Comparison of ENCODE assay signal across 14 cellular contexts in genomic region chr1:23600283-23600682, GRCh38. TPM values are rescaled to one million over a fixed set of nuclear protein-coding genes. Genes with fewer than 3 reads are reported as not detected.
A peak's percentile ranks its signal among the peaks of the same experiment; 100 is the strongest.
DNase-seq lines count a peak whose midpoint lies in the region; ATAC-seq and TF ChIP-seq lines count a peak whose summit lies in the region.
"Had no signal": no experiment of that assay in that cellular context is flagged by ENCODE, and none has a peak within 500 bp of the region (broad histone marks: within the 10 kb centered on the region; RNA-seq: fewer than 3 reads in every experiment).

No MANE protein-coding gene starts in this region.

- H3K4me2 ChIP-seq in H9 (ENCODE audit: insufficient read depth, insufficient read length, low read length) = no peak overlapping the region

- H3K36me3 Mint-ChIP-seq in activated CD8-positive, alpha-beta memory T cell treated with anti-CD3 and anti-CD28 coated beads, Interleukin-2, amount 10 ng/mL, durations not matched to agents 7 days and 5 days = no peaks in the 10 kb centered on the region
- no peaks in the 10 kb centered on the region for H3K36me3 Mint-ChIP-seq in H9 (ENCODE audit: insufficient read depth in 1 of 3, low read depth in 3 of 3)
- no peaks in the 10 kb centered on the region for H3K36me3 Mint-ChIP-seq in activated naive CD8-positive, alpha-beta T cell treated with anti-CD3 and anti-CD28 coated beads, Interleukin-2, amount 50 U/mL, for 24 hours (ENCODE audit: low read depth)
- H3K36me3 Mint-ChIP-seq in stimulated activated memory B cell treated with anti-CD40 and anti-IgM and Interleukin-4, amounts not matched to agents 10 μg/mL and 1 μg/mL and 100 μg/mL, for 72 hours = no peaks in the 10 kb centered on the region

- no peaks in the 10 kb centered on the region for H4K20me1 ChIP-seq in H9 (ENCODE audit: control insufficient read depth, insufficient read depth, insufficient read length)

- H3K18ac ChIP-seq in H9 (ENCODE audit: insufficient read length, low read depth, low read length) = no peak overlapping the region

- H2AFZ ChIP-seq in H9 (ENCODE audit: low read length) = no peak overlapping the region

- H3K79me1 ChIP-seq in H9 (ENCODE audit: insufficient read depth, low read depth, low read length, poor library complexity, severe bottlenecking) = no peaks in the 10 kb centered on the region

- H4K8ac ChIP-seq in H9 (replicated peaks; ENCODE audit: insufficient read length, low read depth, low read length) = no peak overlapping the region

- no peak overlapping the region for H4K91ac ChIP-seq in H9 (ENCODE audit: insufficient read length, low read depth, low read length)

- H3K79me2 ChIP-seq in H9 (ENCODE audit: insufficient read depth, low read length) = no peaks in the 10 kb centered on the region

- H3K56ac ChIP-seq in H9 (ENCODE audit: insufficient read length, low read depth, low read length) = no peak overlapping the region

- CTCF ChIA-PET in activated CD8-positive, alpha-beta memory T cell treated with anti-CD3 and anti-CD28 coated beads, Interleukin-2, amount 10 ng/mL, durations not matched to agents 7 days and 5 days (lab: Charles Lee) = interaction anchor here (1.1 to 6.6 kb wide), 13 partner anchors 9 to 103 kb away, joined by 3 to 87 read pairs (median 6); partner anchors contain the start of gene ID3

- H2BK12ac ChIP-seq in H9 (ENCODE audit: insufficient read length, low read depth, low read length) = no peak overlapping the region

- H3K4ac ChIP-seq in H9 (ENCODE audit: low read depth, low read length) = no peak overlapping the region

- H2BK20ac ChIP-seq in H9 (ENCODE audit: low read depth, low read length, poor library complexity, severe bottlenecking) = no peak overlapping the region

- H3K14ac ChIP-seq in H9 (ENCODE audit: insufficient read depth, low read length) = peak overlapping the region; percentile 43; the same call in 1 of the 2 replicates

- H2BK120ac ChIP-seq in H9 (ENCODE audit: low read depth, low read length, poor library complexity, severe bottlenecking) = no peak overlapping the region

- H3K9ac ChIP-seq in H9 (ENCODE audit: extremely low read depth, insufficient read length, low read length) = no peak overlapping the region

- H4K5ac ChIP-seq in H9 (ENCODE audit: insufficient read length, low read depth, low read length) = no peak overlapping the region

- ATAC-seq in activated CD8-positive, alpha-beta memory T cell treated with anti-CD3 and anti-CD28 coated beads, Interleukin-2, amount 10 ng/mL, durations not matched to agents 7 days and 5 days = peak; percentile 72
- peak; percentile 30 for ATAC-seq in activated naive CD8-positive, alpha-beta T cell treated with anti-CD3 and anti-CD28 coated beads, Interleukin-2, amount 50 U/mL, for 24 hours
- ATAC-seq in stimulated activated memory B cell treated with anti-CD40 and anti-IgM and Interleukin-4, amounts not matched to agents 10 μg/mL and 1 μg/mL and 100 μg/mL, for 72 hours = peak; percentile 71

- no peak overlapping the region for H2BK5ac ChIP-seq in H9 (ENCODE audit: insufficient read length, low read length)

- TF ChIP-seq CTCF in H9 (conservative IDR thresholded peaks at IDR 0.05) = no peak

- no peaks in the 10 kb centered on the region for H3K9me3 Mint-ChIP-seq in activated CD8-positive, alpha-beta memory T cell treated with anti-CD3 and anti-CD28 coated beads, Interleukin-2, amount 10 ng/mL, durations not matched to agents 7 days and 5 days (ENCODE audit: low read depth)
- H3K9me3 Mint-ChIP-seq in H9 = no peaks in the 10 kb centered on the region
- no peaks in the 10 kb centered on the region for H3K9me3 Mint-ChIP-seq in activated naive CD8-positive, alpha-beta T cell treated with anti-CD3 and anti-CD28 coated beads, Interleukin-2, amount 50 U/mL, for 24 hours
- no peaks in the 10 kb centered on the region for H3K9me3 Mint-ChIP-seq in stimulated activated memory B cell treated with anti-CD40 and anti-IgM and Interleukin-4, amounts not matched to agents 10 μg/mL and 1 μg/mL and 100 μg/mL, for 72 hours
- H3K9me3 Mint-ChIP-seq: HFFc6; T-helper 1 cell treated with Interleukin-12 subunit alpha and Interleukin-12 subunit beta and Interleukin-4 antibody, amounts not matched to agents 30 μg/mL and 1 μg/mL, for 36 hours had no signal

- peaks cover 59% of the 10 kb centered on the region for H3K4me1 Mint-ChIP-seq in activated CD8-positive, alpha-beta memory T cell treated with anti-CD3 and anti-CD28 coated beads, Interleukin-2, amount 10 ng/mL, durations not matched to agents 7 days and 5 days
- peaks cover 57 to 67% of the 10 kb centered on the region in 2 experiments for H3K4me1 Mint-ChIP-seq in H9
- H3K4me1 Mint-ChIP-seq in activated naive CD8-positive, alpha-beta T cell treated with anti-CD3 and anti-CD28 coated beads, Interleukin-2, amount 50 U/mL, for 24 hours = peaks cover 77% of the 10 kb centered on the region
- peaks cover 68% of the 10 kb centered on the region for H3K4me1 Mint-ChIP-seq in stimulated activated memory B cell treated with anti-CD40 and anti-IgM and Interleukin-4, amounts not matched to agents 10 μg/mL and 1 μg/mL and 100 μg/mL, for 72 hours

- H2BK15ac ChIP-seq in H9 (ENCODE audit: low read depth, low read length) = no peak overlapping the region; the same call in 1 of the 2 replicates

- H2AK5ac ChIP-seq in H9 (ENCODE audit: insufficient read length, low read length) = no peak overlapping the region

- no peaks in the 10 kb centered on the region for H3K23me2 ChIP-seq in H9 (ENCODE audit: insufficient read length, low read depth, low read length, poor library complexity, severe bottlenecking)

- H3K27me3 ChIP-seq in H9 (ENCODE audit: insufficient read depth, low read length) = no peaks in the 10 kb centered on the region
- H3K27me3 ChIP-seq: ascending aorta, vagina had no signal

- no peaks in the 10 kb centered on the region for H3K27me3 Mint-ChIP-seq in activated CD8-positive, alpha-beta memory T cell treated with anti-CD3 and anti-CD28 coated beads, Interleukin-2, amount 10 ng/mL, durations not matched to agents 7 days and 5 days
- H3K27me3 Mint-ChIP-seq in H9 (ENCODE audit: low read depth) = peaks cover 4% of the 10 kb centered on the region; the same call in 1 of the 2 replicates
- no peaks in the 10 kb centered on the region for H3K27me3 Mint-ChIP-seq in activated naive CD8-positive, alpha-beta T cell treated with anti-CD3 and anti-CD28 coated beads, Interleukin-2, amount 50 U/mL, for 24 hours
- no peaks in the 10 kb centered on the region for H3K27me3 Mint-ChIP-seq in stimulated activated memory B cell treated with anti-CD40 and anti-IgM and Interleukin-4, amounts not matched to agents 10 μg/mL and 1 μg/mL and 100 μg/mL, for 72 hours

- H3K23ac ChIP-seq in H9 (ENCODE audit: insufficient read length, low read depth, low read length) = no peak overlapping the region

- DNase-seq in activated CD8-positive, alpha-beta memory T cell treated with anti-CD3 and anti-CD28 coated beads, Interleukin-2, amount 10 ng/mL, durations not matched to agents 7 days and 5 days = peak; percentile 68
- DNase-seq in activated CD8-positive, alpha-beta memory T cell treated with anti-CD3 and anti-CD28 coated beads, Interleukin-2, amount 50 U/mL, for 4 hours = no peak
- DNase-seq in H9 = no peak
- DNase-seq in activated naive CD8-positive, alpha-beta T cell treated with anti-CD3 and anti-CD28 coated beads, Interleukin-2, amount 50 U/mL, for 24 hours = no peak
- no peak for DNase-seq in DMS 273 (lab: John Stamatoyannopoulos, UW; ENCODE audit: unreplicated experiment)
- no peak for DNase-seq in NK-92 (lab: John Stamatoyannopoulos, UW; ENCODE audit: unreplicated experiment)
- DNase-seq in activated gamma-delta T cell (lab: John Stamatoyannopoulos, UW) = no peak
- DNase-seq: DMS53, HFFc6 had no signal

- no peak overlapping the region for H3T11ph ChIP-seq in H9 (ENCODE audit: low read length)

- peak overlapping the region; percentile 30 for H3K4me3 Mint-ChIP-seq in activated CD8-positive, alpha-beta memory T cell treated with anti-CD3 and anti-CD28 coated beads, Interleukin-2, amount 10 ng/mL, durations not matched to agents 7 days and 5 days
- no peak overlapping the region for H3K4me3 Mint-ChIP-seq in H9
- peak overlapping the region; percentile 56 for H3K4me3 Mint-ChIP-seq in activated naive CD8-positive, alpha-beta T cell treated with anti-CD3 and anti-CD28 coated beads, Interleukin-2, amount 50 U/mL, for 24 hours
- peak overlapping the region; percentile 11 for H3K4me3 Mint-ChIP-seq in stimulated activated memory B cell treated with anti-CD40 and anti-IgM and Interleukin-4, amounts not matched to agents 10 μg/mL and 1 μg/mL and 100 μg/mL, for 72 hours
- H3K4me3 Mint-ChIP-seq: HFFc6; T-helper 1 cell treated with Interleukin-12 subunit alpha and Interleukin-12 subunit beta and Interleukin-4 antibody, amounts not matched to agents 30 μg/mL and 1 μg/mL, for 36 hours had no signal

- WGBS in H9 (ENCODE audit: extremely low coverage, insufficient read length, low lambda C conversion rate) = no CpG with 5 or more reads among the region's 6 CpGs

- no peaks in the 10 kb centered on the region for H3K9me3 ChIP-seq in H9 (ENCODE audit: control insufficient read depth, low read depth, low read length)
- H3K9me3 ChIP-seq: ascending aorta, prostate gland, vagina had no signal

- no peak overlapping the region for H3K27ac ChIP-seq in H9 (ENCODE audit: insufficient read length, low read depth, low read length)
- H3K27ac ChIP-seq: ascending aorta, prostate gland, vagina had no signal

- peak overlapping the region; percentile 79 for H3K27ac Mint-ChIP-seq in activated CD8-positive, alpha-beta memory T cell treated with anti-CD3 and anti-CD28 coated beads, Interleukin-2, amount 10 ng/mL, durations not matched to agents 7 days and 5 days
- peak overlapping the region in 2 of 3 experiments; percentile 42 to 56; a peak in 1 of 7 replicates for H3K27ac Mint-ChIP-seq in H9
- H3K27ac Mint-ChIP-seq in activated naive CD8-positive, alpha-beta T cell treated with anti-CD3 and anti-CD28 coated beads, Interleukin-2, amount 50 U/mL, for 24 hours = peak overlapping the region; percentile 86
- H3K27ac Mint-ChIP-seq in stimulated activated memory B cell treated with anti-CD40 and anti-IgM and Interleukin-4, amounts not matched to agents 10 μg/mL and 1 μg/mL and 100 μg/mL, for 72 hours = peak overlapping the region; percentile 90
- H3K27ac Mint-ChIP-seq: HFFc6 had no signal

- H3K4me1 ChIP-seq in H9 (ENCODE audit: insufficient read depth, low read length) = peaks cover 19% of the 10 kb centered on the region
- H3K4me1 ChIP-seq: ascending aorta, prostate gland had no signal

RNA-seq across cellular contexts. Expression of gene ID3, which starts 41.0 kb away (rescaled TPM):
- total RNA-seq in activated CD8-positive, alpha-beta memory T cell treated with anti-CD3 and anti-CD28 coated beads, Interleukin-2, amount 10 ng/mL, durations not matched to agents 7 days and 5 days = 10 to 100 TPM; 14.4 to 34.2 TPM
- total RNA-seq in H9 (2021) = 113 and 119 TPM in 2 replicates

Comparison
In these comparisons a context has a peak if more than half of its experiments do, and no peak if none do; other contexts are left out.
1. H3K4me3 Mint-ChIP-seq: peak in activated CD8-positive, alpha-beta memory T cell treated with anti-CD3 and anti-CD28 coated beads, Interleukin-2, amount 10 ng/mL, durations not matched to agents 7 days and 5 days (single experiment), activated naive CD8-positive, alpha-beta T cell treated with anti-CD3 and anti-CD28 coated beads, Interleukin-2, amount 50 U/mL, for 24 hours (single experiment) and stimulated activated memory B cell treated with anti-CD40 and anti-IgM and Interleukin-4, amounts not matched to agents 10 μg/mL and 1 μg/mL and 100 μg/mL, for 72 hours (single experiment); none in H9 (0 of 2).
2. Peak in every context shown above with its lines, with median percentiles within 50 percentile points of each other: ATAC-seq and H3K27ac Mint-ChIP-seq.